ENCODE assay signal across 10 cellular contexts in genomic region chr16:4663756-4664465, GRCh38. TPM values are rescaled to one million over a fixed set of nuclear protein-coding genes. Genes with fewer than 3 reads are reported as not detected.
A peak's percentile ranks its signal among the peaks of the same experiment; 100 is the strongest.
DNase-seq lines count a peak whose midpoint lies in the region; ATAC-seq, FAIRE-seq and TF ChIP-seq lines count a peak whose summit lies in the region.
"Had no signal": no experiment of that assay in that cellular context is flagged by ENCODE, and none has a peak within 500 bp of the region (broad histone marks: within the 10 kb centered on the region; RNA-seq: fewer than 3 reads in every experiment).

No MANE protein-coding gene starts in this region.

- peaks cover 33 to 43% of the 10 kb centered on the region in 2 donors for H3K36me3 ChIP-seq in mucosa of rectum (ENCODE audit: control insufficient read depth in 2 of 2, insufficient read depth in 2 of 2, low read length in 2 of 2)

- H3K36me3 Mint-ChIP-seq in CD14-positive monocyte: peaks cover 20 to 28% of the 10 kb centered on the region in 2 donors

- intact Hi-C loops in CD14-positive monocyte (cut with micrococcal nuclease): loop anchor here (2.0 to 5.0 kb wide), 2 partner anchors 17 to 37 kb away; no protein-coding TSS in a partner anchor

- H3K27ac ChIP-seq in cingulate gyrus (ENCODE audit: low read depth, low read length): peak overlapping the region; percentile 75
- H3K27ac ChIP-seq in mucosa of rectum (ENCODE audit: low read depth in 2 of 2, low read length in 2 of 2): peak overlapping the region; percentile 76 to 78

- H3K9me3 ChIP-seq in mucosa of rectum (ENCODE audit: control insufficient read depth in 2 of 2, low read length in 2 of 2): no peaks in the 10 kb centered on the region

- FAIRE-seq in GM19239 (lab: Jason Lieb, UNC): no peak

- DNase-seq in CD14-positive monocyte (ENCODE audit: low spot score) (peak; percentile 92), NCI-H146 treated with DMSO at 0.1 percent for 48 hours (lab: John Stamatoyannopoulos, UW; ENCODE audit: unreplicated experiment) (peak; percentile 82), NCI-H524 (lab: John Stamatoyannopoulos, UW) (no peak), GM19239 (ENCODE audit: insufficient read length, low spot score) (no peak)
- DNase-seq in effector CD8-positive, alpha-beta T cell (lab: John Stamatoyannopoulos, UW): no peak
- DNase-seq: DND-41, NCI-H526 had no signal

- H3K27me3 Mint-ChIP-seq in CD14-positive monocyte (ENCODE audit: low read depth in 3 of 3): no peaks in the 10 kb centered on the region

- peak overlapping the region; percentile 93 to 99 (median 98) for H3K27ac Mint-ChIP-seq in CD14-positive monocyte

- no peaks in the 10 kb centered on the region for H3K9me3 Mint-ChIP-seq in CD14-positive monocyte

- no peak for ATAC-seq in HG02642 (IDR thresholded peaks at IDR 0.05; ENCODE audit: poor library complexity, unreplicated experiment)

- peak; percentile 22 for TF ChIP-seq CTCF in CD14-positive monocyte (IDR thresholded peaks at IDR 0.05)

- H3K4me3 ChIP-seq in mucosa of rectum (ENCODE audit: low read length in 2 of 2): no peak overlapping the region

- H3K4me3 Mint-ChIP-seq in CD14-positive monocyte: peak overlapping the region; percentile 73 to 89

- H3K27me3 ChIP-seq in mucosa of rectum (ENCODE audit: control insufficient read depth in 2 of 2, insufficient read depth in 2 of 2, low read length in 2 of 2): no peaks in the 10 kb centered on the region

- H3K4me1 ChIP-seq in mucosa of rectum (ENCODE audit: control insufficient read depth in 2 of 2, insufficient read depth in 2 of 2, low read length in 2 of 2): peaks cover 20 to 22% of the 10 kb centered on the region in 2 donors

- peaks cover 56% of the 10 kb centered on the region for H3K4me1 Mint-ChIP-seq in CD14-positive monocyte

- peak overlapping the region in 1 of 2 donors; percentile 30 for H3K9ac ChIP-seq in mucosa of rectum (ENCODE audit: low read depth in 1 of 2, low read length in 2 of 2)

RNA-seq across cellular contexts. Expression of gene NUDT16L1, which starts 29.5 kb away (rescaled TPM):
- polyA plus RNA-seq in CD14-positive monocyte: 10 to 100 TPM; 41.1 to 62.7 TPM

RNA-seq across cellular contexts. Expression of gene MGRN1, which starts 39.3 kb away (rescaled TPM):
- 1 to 10 TPM; 3.7 to 4.7 TPM for polyA plus RNA-seq in CD14-positive monocyte

RNA-seq across cellular contexts. Expression of gene UBALD1, which starts 49.2 kb away (rescaled TPM):
- polyA plus RNA-seq in CD14-positive monocyte: 1 to 10 TPM; 2.2 to 2.8 TPM

Comparison
In these comparisons a context has a peak if more than half of its experiments do, and no peak if none do; other contexts are left out.
1. DNase-seq: peak in CD14-positive monocyte (single experiment) and NCI-H146 treated with DMSO at 0.1 percent for 48 hours (single experiment); none in effector CD8-positive, alpha-beta T cell (single experiment), NCI-H524 (0 of 2) and GM19239 (single experiment).